11 cellular contexts compared by ENCODE assay signal in genomic region chr2:228040995-228041394, GRCh38.
"Had no signal": no experiment of that assay in that cellular context is flagged by ENCODE, and none has a peak within 500 bp of the region (broad histone marks: within the 10 kb centered on the region; RNA-seq: fewer than 3 reads in every experiment).

No MANE protein-coding gene starts in this region.

- H2AFZ ChIP-seq: GM23248, GM23338 had no signal

- H3K4me1 ChIP-seq: HAP-1 had no signal

- H3K27ac ChIP-seq: GM23248 had no signal

- DNase-seq: GM23248, GOT3, H7, H9, HCEC 1CT, HFFc6 had no signal

- ATAC-seq: GM23338, HCT116 had no signal

- H3K36me3 ChIP-seq: HAP-1 had no signal

- H3K9me3 ChIP-seq: HAP-1 had no signal

- H3K4me3 ChIP-seq: GM23248, GM23338, HAP-1 had no signal

- FAIRE-seq: H1, H54 had no signal

- H3K4me2 ChIP-seq: GM23338 had no signal

- H3K9ac ChIP-seq: GM23248 had no signal
